10 cellular contexts compared by ENCODE assay signal in genomic region chr10:6498771-6499170, GRCh38.
DNase-seq lines count a peak whose midpoint lies in the region; ATAC-seq and TF ChIP-seq lines count a peak whose summit lies in the region.
"Had no signal": no experiment of that assay in that cellular context is flagged by ENCODE, and none has a peak within 500 bp of the region (broad histone marks: within the 10 kb centered on the region; RNA-seq: fewer than 3 reads in every experiment).

No MANE protein-coding gene starts in this region.

- no peaks in the 10 kb centered on the region for H3K27me3 Mint-ChIP-seq in activated CD4-positive, alpha-beta T cell treated with anti-CD3 and anti-CD28 coated beads, Interleukin-2, amount 10 ng/mL, durations not matched to agents 24 days and 14 days
- H3K27me3 Mint-ChIP-seq in H9 (ENCODE audit: low read depth), result no peaks in the 10 kb centered on the region

- intact Hi-C loops in activated CD4-positive, alpha-beta T cell treated with anti-CD3 and anti-CD28 coated beads, Interleukin-2, amount 10 ng/mL, durations not matched to agents 24 days and 14 days (cut with micrococcal nuclease), result loop anchor here (1.0 to 10.0 kb wide), 6 partner anchors 14 to 441 kb away; partner anchors contain the start of gene RBM17

- H3K4ac ChIP-seq in H9 (ENCODE audit: low read depth, low read length), result no peak overlapping the region

- H3K23me2 ChIP-seq in H9 (ENCODE audit: insufficient read length, low read depth, low read length, poor library complexity, severe bottlenecking), result no peaks in the 10 kb centered on the region

- no peak overlapping the region for H3K23ac ChIP-seq in H9 (ENCODE audit: insufficient read length, low read depth, low read length)

- H3K9ac ChIP-seq in BLaER1 (no peak overlapping the region), H9 (ENCODE audit: extremely low read depth, insufficient read length, low read length) (no peak overlapping the region)

- no peaks in the 10 kb centered on the region for H3K79me1 ChIP-seq in H9 (ENCODE audit: insufficient read depth, low read depth, low read length, poor library complexity, severe bottlenecking)

- DNase-seq in activated CD4-positive, alpha-beta T cell treated with anti-CD3 and anti-CD28 coated beads, Interleukin-2, amount 10 ng/mL, durations not matched to agents 24 days and 14 days, result peak; percentile 89
- DNase-seq in epithelial cell of prostate (ENCODE audit: low read depth, low spot score), result no peak
- no peak for DNase-seq in UCSD-AML1 (lab: John Stamatoyannopoulos, UW; ENCODE audit: unreplicated experiment)
- no peak for DNase-seq in suprapubic skin (ENCODE audit: low spot score in 2 of 2)
- no peak for DNase-seq in H9
- DNase-seq: lower lobe of right lung had no signal

- peak overlapping the region; percentile 55 for H3K4me2 ChIP-seq in BLaER1
- no peak overlapping the region for H3K4me2 ChIP-seq in H9 (ENCODE audit: insufficient read depth, insufficient read length, low read length)

- no peak overlapping the region for H3K56ac ChIP-seq in H9 (ENCODE audit: insufficient read length, low read depth, low read length)

- H4K8ac ChIP-seq in H9 (replicated peaks; ENCODE audit: insufficient read length, low read depth, low read length), result no peak overlapping the region

- peaks cover 47% of the 10 kb centered on the region for H3K36me3 Mint-ChIP-seq in activated CD4-positive, alpha-beta T cell treated with anti-CD3 and anti-CD28 coated beads, Interleukin-2, amount 10 ng/mL, durations not matched to agents 24 days and 14 days (ENCODE audit: low read depth)
- peaks cover 0 to 9% (median 1%) of the 10 kb centered on the region in 3 experiments; a peak in 2 of 7 replicates for H3K36me3 Mint-ChIP-seq in H9 (ENCODE audit: insufficient read depth in 1 of 3, low read depth in 3 of 3)
- H3K36me3 Mint-ChIP-seq: WTC11 had no signal

- no peak overlapping the region for H2BK12ac ChIP-seq in H9 (ENCODE audit: insufficient read length, low read depth, low read length)

- H2BK120ac ChIP-seq in H9 (ENCODE audit: low read depth, low read length, poor library complexity, severe bottlenecking), result no peak overlapping the region

- H3K4me3 ChIP-seq in BLaER1 (no peak overlapping the region), suprapubic skin (no peak overlapping the region)
- H3K4me3 ChIP-seq: lower lobe of right lung had no signal

- no peak overlapping the region for H2AK5ac ChIP-seq in H9 (ENCODE audit: insufficient read length, low read length)

- H4K91ac ChIP-seq in H9 (ENCODE audit: insufficient read length, low read depth, low read length), result no peak overlapping the region

- H3K4me1 ChIP-seq in BLaER1 (peaks cover 46% of the 10 kb centered on the region), suprapubic skin (no peaks in the 10 kb centered on the region), H9 (ENCODE audit: insufficient read depth, low read length) (no peaks in the 10 kb centered on the region)
- H3K4me1 ChIP-seq: lower lobe of right lung had no signal

- no peak overlapping the region for H3K18ac ChIP-seq in H9 (ENCODE audit: insufficient read length, low read depth, low read length)

- peaks cover 8% of the 10 kb centered on the region for H3K9me3 Mint-ChIP-seq in activated CD4-positive, alpha-beta T cell treated with anti-CD3 and anti-CD28 coated beads, Interleukin-2, amount 10 ng/mL, durations not matched to agents 24 days and 14 days
- H3K9me3 Mint-ChIP-seq in H9, result no peaks in the 10 kb centered on the region
- H3K9me3 Mint-ChIP-seq: WTC11 had no signal

- H2AFZ ChIP-seq in H9 (ENCODE audit: low read length), result no peak overlapping the region

- no peak overlapping the region for H2BK5ac ChIP-seq in H9 (ENCODE audit: insufficient read length, low read length)

- H3K4me3 Mint-ChIP-seq in activated CD4-positive, alpha-beta T cell treated with anti-CD3 and anti-CD28 coated beads, Interleukin-2, amount 10 ng/mL, durations not matched to agents 24 days and 14 days, result peak overlapping the region; percentile 78
- H3K4me3 Mint-ChIP-seq in H9, result no peak overlapping the region
- H3K4me3 Mint-ChIP-seq: WTC11 had no signal

- peaks cover 42% of the 10 kb centered on the region for H3K4me1 Mint-ChIP-seq in activated CD4-positive, alpha-beta T cell treated with anti-CD3 and anti-CD28 coated beads, Interleukin-2, amount 10 ng/mL, durations not matched to agents 24 days and 14 days
- H3K4me1 Mint-ChIP-seq in H9, result no peaks in the 10 kb centered on the region
- H3K4me1 Mint-ChIP-seq: WTC11 had no signal

- ATAC-seq in GM18519 (IDR thresholded peaks at IDR 0.05; ENCODE audit: low FRiP score, unreplicated experiment), result no peak
- ATAC-seq: WTC11 had no signal

- H3K36me3 ChIP-seq in BLaER1 (peaks cover 19% of the 10 kb centered on the region), KOPT-K1 (ENCODE audit: insufficient read depth, low read length) (peaks cover 79% of the 10 kb centered on the region), suprapubic skin (no peaks in the 10 kb centered on the region)

- no peak for TF ChIP-seq EP300 in suprapubic skin (IDR thresholded peaks at IDR 0.05)

- no peak overlapping the region for H3K14ac ChIP-seq in H9 (ENCODE audit: insufficient read depth, low read length)

- H3K27ac Mint-ChIP-seq in activated CD4-positive, alpha-beta T cell treated with anti-CD3 and anti-CD28 coated beads, Interleukin-2, amount 10 ng/mL, durations not matched to agents 24 days and 14 days, result peak overlapping the region; percentile 84
- H3K27ac Mint-ChIP-seq in H9, result no peak overlapping the region
- H3K27ac Mint-ChIP-seq: WTC11 had no signal

- H2BK15ac ChIP-seq in H9 (ENCODE audit: low read depth, low read length), result no peak overlapping the region

- H3K27ac ChIP-seq in BLaER1, result peak overlapping the region; percentile 12; the same call in 1 of the 2 replicates
- peak overlapping the region; percentile 86 for H3K27ac ChIP-seq in KOPT-K1 (ENCODE audit: low read depth, low read length, poor library complexity, severe bottlenecking)
- peak overlapping the region; percentile 35 for H3K27ac ChIP-seq in epithelial cell of prostate
- no peak overlapping the region for H3K27ac ChIP-seq in suprapubic skin
- H3K27ac ChIP-seq in H9 (ENCODE audit: insufficient read length, low read depth, low read length), result no peak overlapping the region
- H3K27ac ChIP-seq: lower lobe of right lung had no signal

- no peaks in the 10 kb centered on the region for H3K27me3 ChIP-seq in BLaER1
- H3K27me3 ChIP-seq in suprapubic skin, result no peaks in the 10 kb centered on the region
- no peaks in the 10 kb centered on the region for H3K27me3 ChIP-seq in H9 (ENCODE audit: insufficient read depth, low read length)

- H4K5ac ChIP-seq in H9 (ENCODE audit: insufficient read length, low read depth, low read length), result no peak overlapping the region

- TF ChIP-seq POLR2A in suprapubic skin (IDR thresholded peaks at IDR 0.05), result no peak

- WGBS in suprapubic skin, result 83% methylated on average over 2 of the region's 2 CpGs
- WGBS in H9 (ENCODE audit: extremely low coverage, insufficient read length, low lambda C conversion rate), result no CpG with 5 or more reads among the region's 2 CpGs

- no peaks in the 10 kb centered on the region for H3K79me2 ChIP-seq in H9 (ENCODE audit: insufficient read depth, low read length)

- H4K20me1 ChIP-seq in BLaER1 (no peaks in the 10 kb centered on the region), H9 (ENCODE audit: control insufficient read depth, insufficient read depth, insufficient read length) (no peaks in the 10 kb centered on the region)

- TF ChIP-seq CTCF in suprapubic skin (IDR thresholded peaks at IDR 0.05), result no peak
- no peak for TF ChIP-seq CTCF in H9 (conservative IDR thresholded peaks at IDR 0.05)

- H3K9me3 ChIP-seq in BLaER1 (peaks cover 5% of the 10 kb centered on the region; the same call in 1 of the 2 replicates), KOPT-K1 (ENCODE audit: insufficient read depth, low read length, poor library complexity, severe bottlenecking) (peaks cover 4% of the 10 kb centered on the region), suprapubic skin (no peaks in the 10 kb centered on the region), H9 (ENCODE audit: control insufficient read depth, low read depth, low read length) (no peaks in the 10 kb centered on the region)
- H3K9me3 ChIP-seq: lower lobe of right lung had no signal

- no peak overlapping the region for H3T11ph ChIP-seq in H9 (ENCODE audit: low read length)

- no peak overlapping the region for H2BK20ac ChIP-seq in H9 (ENCODE audit: low read depth, low read length, poor library complexity, severe bottlenecking)

Comparison
In these comparisons a context has a peak if more than half of its experiments do, and no peak if none do; other contexts are left out.
1. H3K27ac ChIP-seq: peak in BLaER1 (single experiment), KOPT-K1 (single experiment) and epithelial cell of prostate (single experiment); none in suprapubic skin (single experiment) and H9 (single experiment).